8 cellular contexts compared by ENCODE assay signal in the genomic region with DNA sequence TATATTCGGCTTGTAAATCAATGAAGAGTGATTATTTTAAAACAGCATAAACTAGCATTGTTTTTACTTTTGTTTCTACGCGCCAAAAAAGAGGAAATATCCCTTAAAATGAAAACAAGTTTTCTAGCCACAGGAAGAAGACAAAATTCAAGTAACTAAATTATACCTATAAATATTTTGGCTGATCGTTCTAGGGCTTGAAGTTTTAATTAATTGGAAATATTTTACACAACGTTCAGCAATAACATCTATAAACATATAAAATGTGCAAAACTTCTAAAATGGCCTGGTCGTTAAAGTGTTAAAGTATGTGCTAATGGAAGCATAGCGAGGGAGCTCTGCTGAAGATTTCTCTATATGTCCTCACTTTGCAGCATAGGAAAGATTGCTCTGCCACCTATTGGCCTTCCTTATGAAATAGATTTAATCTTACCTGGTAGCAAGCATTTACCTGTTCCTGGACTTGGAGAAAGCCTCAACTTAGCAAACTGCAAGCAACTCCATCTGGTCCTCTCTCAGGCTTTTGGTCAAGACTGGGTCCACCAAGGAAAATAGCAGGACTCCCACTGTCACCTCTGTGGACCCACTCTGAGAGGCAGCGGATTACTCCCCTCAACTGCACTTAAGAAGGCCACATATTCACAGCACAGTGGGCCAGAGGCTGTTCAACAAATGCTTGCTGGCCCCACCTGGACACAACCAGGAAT.
DNase-seq lines count a peak whose midpoint lies in the region; ATAC-seq and TF ChIP-seq lines count a peak whose summit lies in the region.

No MANE protein-coding gene starts in this region.

- peak; percentile 74 for ATAC-seq in esophagus mucosa
- no peak for ATAC-seq in HG02981 (IDR thresholded peaks at IDR 0.05; ENCODE audit: unreplicated experiment)
- ATAC-seq in HG03521 (IDR thresholded peaks at IDR 0.05; ENCODE audit: unreplicated experiment): no peak

- no TSS peak for BruUV-seq in Calu3 (replicated peaks; lab: Mats Ljungman, UMichigan)

- H3K36me3 Mint-ChIP-seq in Calu3 (ENCODE audit: insufficient read depth, unreplicated experiment) (no peaks in the 10 kb centered on the region), nephron progenitor cell (ENCODE audit: low read depth) (no peaks in the 10 kb centered on the region)

- intact Hi-C loops in Calu3 (cut with micrococcal nuclease; ENCODE audit: unreplicated experiment): loop anchor here (1.0 to 10.0 kb wide), 7 partner anchors 107 to 510 kb away; no protein-coding TSS in a partner anchor

- H3K9me3 Mint-ChIP-seq in Calu3 (ENCODE audit: low read depth, unreplicated experiment) (no peaks in the 10 kb centered on the region), nephron progenitor cell (no peaks in the 10 kb centered on the region)

- no peak for TF ChIP-seq CTCF in Calu3 (IDR thresholded peaks at IDR 0.05; ENCODE audit: unreplicated experiment)
- peak; percentile 35 for TF ChIP-seq CTCF in HFF-Myc (IDR thresholded peaks at IDR 0.05; ENCODE audit: low read depth, low read length, missing control alignments)
- TF ChIP-seq CTCF in nephron progenitor cell (IDR thresholded peaks at IDR 0.05): peak; percentile 30

- peaks cover 33% of the 10 kb centered on the region for H3K4me1 Mint-ChIP-seq in Calu3 (ENCODE audit: low read depth, unreplicated experiment)
- H3K4me1 Mint-ChIP-seq in nephron progenitor cell: peaks cover 18% of the 10 kb centered on the region

- H3K27ac Mint-ChIP-seq in Calu3 (ENCODE audit: unreplicated experiment) (peak overlapping the region; percentile 70), nephron progenitor cell (no peak overlapping the region)

- no peak overlapping the region for H3K4me3 ChIP-seq in HFF-Myc (replicated peaks; ENCODE audit: low read depth, low read length)

- CTCF ChIA-PET in Calu3 (lab: Charles Lee): interaction anchor here (0.6 to 2.3 kb wide), 15 partner anchors 10 to 627 kb away, joined by 3 to 11 read pairs (median 4); no protein-coding TSS in a partner anchor

- H3K4me3 Mint-ChIP-seq in Calu3 (ENCODE audit: low read depth, unreplicated experiment) (no peak overlapping the region), nephron progenitor cell (no peak overlapping the region)

- DNase-seq in Calu3: peak; percentile 44
- DNase-seq in HFF-Myc (ENCODE audit: extremely low read depth, low read depth): peak; percentile 17
- peak; percentile 73 for DNase-seq in NCI-H460 (ENCODE audit: extremely low read depth, low read depth)
- peak; percentile 15 to 17 for DNase-seq in activated CD4-positive, alpha-beta T cell treated with anti-CD3 and anti-CD28 coated beads, Interleukin-2, amount 50 U/mL, for 4 hours
- no peak for DNase-seq in nephron progenitor cell

- no peaks in the 10 kb centered on the region for H3K27me3 Mint-ChIP-seq in Calu3 (ENCODE audit: unreplicated experiment)
- H3K27me3 Mint-ChIP-seq in nephron progenitor cell (ENCODE audit: low read depth, poor library complexity): peaks cover 16% of the 10 kb centered on the region
